16 cellular contexts compared by ENCODE assay signal in genomic region chr22:21857501-21857914, GRCh38. TPM values are rescaled to one million over a fixed set of nuclear protein-coding genes. Genes with fewer than 3 reads are reported as not detected.
A peak's percentile ranks its signal among the peaks of the same experiment; 100 is the strongest.
DNase-seq lines count a peak whose midpoint lies in the region; ATAC-seq and TF ChIP-seq lines count a peak whose summit lies in the region.
"Had no signal": no experiment of that assay in that cellular context is flagged by ENCODE, and none has a peak within 500 bp of the region (broad histone marks: within the 10 kb centered on the region; RNA-seq: fewer than 3 reads in every experiment).

No MANE protein-coding gene starts in this region.

- H3K9me3 ChIP-seq in spleen (no peaks in the 10 kb centered on the region), adrenal gland (replicated peaks in 1 of 3) (no peaks in the 10 kb centered on the region), ovary (no peaks in the 10 kb centered on the region)
- H3K9me3 ChIP-seq: MG63 had no signal

- TF ChIP-seq POLR2A in spleen (IDR thresholded peaks at IDR 0.05) (no peak), adrenal gland (IDR thresholded peaks at IDR 0.05) (no peak), ovary (IDR thresholded peaks at IDR 0.05) (no peak)

- peaks cover 83% of the 10 kb centered on the region for H3K4me1 Mint-ChIP-seq in activated CD4-positive, alpha-beta T cell treated with anti-CD3 and anti-CD28 coated beads for 36 hours
- peaks cover 86% of the 10 kb centered on the region for H3K4me1 Mint-ChIP-seq in dendritic cell treated with granulocyte-macrophage colony-stimulating factor and Interleukin-4, amounts not matched to agents 40 ng/mL and 50 ng/mL, for 4 days (ENCODE audit: low read depth)

- no peak for TF ChIP-seq CTCF in spleen (IDR thresholded peaks at IDR 0.05 in 8 of 11, conservative IDR thresholded peaks at IDR 0.05 in 3 of 11)
- no peak for TF ChIP-seq CTCF in adrenal gland (IDR thresholded peaks at IDR 0.05)
- TF ChIP-seq CTCF in ovary (IDR thresholded peaks at IDR 0.05) = no peak

- peaks cover 0 to 6% (median 0%) of the 10 kb centered on the region in 6 donors for H3K36me3 ChIP-seq in spleen
- H3K36me3 ChIP-seq in adrenal gland (replicated peaks in 1 of 2) = no peaks in the 10 kb centered on the region
- no peaks in the 10 kb centered on the region for H3K36me3 ChIP-seq in ovary

- DNase-seq in activated CD4-positive, alpha-beta T cell treated with anti-CD3 and anti-CD28 coated beads for 36 hours = no peak
- no peak for DNase-seq in activated CD4-positive, alpha-beta T cell treated with anti-CD3 and anti-CD28 coated beads, Interleukin-2, amount 50 U/mL, for 4 hours
- DNase-seq in spleen (no peak), adrenal gland (no peak), ovary (no peak)
- DNase-seq in stimulated activated CD4-positive, alpha-beta T cell treated with anti-CD3 and anti-CD28 coated beads, Interleukin-1b, Interleukin-23, amount 100 ng/mL, for 48 hours = no peak
- DNase-seq: cortex of kidney; GDM1; hippocampal formation; MG63; stimulated activated CD4-positive, alpha-beta T cell treated with anti-CD3 and anti-CD28 coated beads, Interleukin-2, amount 100 ng/mL, for 48 hours had no signal

- no peaks in the 10 kb centered on the region for H3K9me3 Mint-ChIP-seq in activated CD4-positive, alpha-beta T cell treated with anti-CD3 and anti-CD28 coated beads for 36 hours (ENCODE audit: low read depth)
- no peaks in the 10 kb centered on the region for H3K9me3 Mint-ChIP-seq in dendritic cell treated with granulocyte-macrophage colony-stimulating factor and Interleukin-4, amounts not matched to agents 40 ng/mL and 50 ng/mL, for 4 days
- H3K9me3 Mint-ChIP-seq: neural crest cell; T-helper 1 cell treated with Interleukin-12 subunit alpha and Interleukin-12 subunit beta and Interleukin-4 antibody, amounts not matched to agents 30 μg/mL and 1 μg/mL, for 36 hours; type B pancreatic cell had no signal

- no peak for TF ChIP-seq EP300 in ovary (IDR thresholded peaks at IDR 0.05)

- peaks cover 17% of the 10 kb centered on the region for H3K36me3 Mint-ChIP-seq in activated CD4-positive, alpha-beta T cell treated with anti-CD3 and anti-CD28 coated beads for 36 hours (ENCODE audit: low read depth)
- H3K36me3 Mint-ChIP-seq in dendritic cell treated with granulocyte-macrophage colony-stimulating factor and Interleukin-4, amounts not matched to agents 40 ng/mL and 50 ng/mL, for 4 days (ENCODE audit: low read depth) = peaks cover 23% of the 10 kb centered on the region

- H3K27ac ChIP-seq in spleen = peak overlapping the region in 6 of 8 donors; percentile 30 to 96 (median 66)
- no peak overlapping the region for H3K27ac ChIP-seq in adrenal gland
- H3K27ac ChIP-seq in ovary = no peak overlapping the region

- POLR2A ChIA-PET in activated CD4-positive, alpha-beta T cell treated with anti-CD3 and anti-CD28 coated beads for 36 hours (lab: Charles Lee) = interaction anchor here (0.7 to 1.0 kb wide), 2 partner anchors 10 to 24 kb away, joined by 3 read pairs; partner anchors contain the start of gene MAPK1

- WGBS in spleen, 5 donors = 39 to 71% (median 55%) methylated on average over 4 of the region's 4 CpGs
- WGBS in adrenal gland, 4 donors = 59 to 72% (median 64%) methylated on average over 4 of the region's 4 CpGs
- WGBS in ovary, 3 donors = 73 to 81% (median 73%) methylated on average over 4 of the region's 4 CpGs

- CTCF ChIA-PET in activated CD4-positive, alpha-beta T cell treated with anti-CD3 and anti-CD28 coated beads for 36 hours (lab: Charles Lee) = interaction anchor here (0.7 kb wide), 1 partner anchor 19 kb away, joined by 3 read pairs; no protein-coding TSS in a partner anchor

- peak overlapping the region in 1 of 8 donors; percentile 40 for H3K4me3 ChIP-seq in spleen
- H3K4me3 ChIP-seq in adrenal gland = no peak overlapping the region
- no peak overlapping the region for H3K4me3 ChIP-seq in ovary
- H3K4me3 ChIP-seq: MG63 had no signal

- H3K27ac Mint-ChIP-seq in activated CD4-positive, alpha-beta T cell treated with anti-CD3 and anti-CD28 coated beads for 36 hours = no peak overlapping the region
- H3K27ac Mint-ChIP-seq in dendritic cell treated with granulocyte-macrophage colony-stimulating factor and Interleukin-4, amounts not matched to agents 40 ng/mL and 50 ng/mL, for 4 days = peak overlapping the region; percentile 50
- H3K27ac Mint-ChIP-seq: T-helper 1 cell treated with Interleukin-12 subunit alpha and Interleukin-12 subunit beta and Interleukin-4 antibody, amounts not matched to agents 30 μg/mL and 1 μg/mL, for 36 hours had no signal

- H3K4me3 Mint-ChIP-seq in activated CD4-positive, alpha-beta T cell treated with anti-CD3 and anti-CD28 coated beads for 36 hours = no peak overlapping the region
- H3K4me3 Mint-ChIP-seq in dendritic cell treated with granulocyte-macrophage colony-stimulating factor and Interleukin-4, amounts not matched to agents 40 ng/mL and 50 ng/mL, for 4 days = no peak overlapping the region
- H3K4me3 Mint-ChIP-seq: neural crest cell; T-helper 1 cell treated with Interleukin-12 subunit alpha and Interleukin-12 subunit beta and Interleukin-4 antibody, amounts not matched to agents 30 μg/mL and 1 μg/mL, for 36 hours; type B pancreatic cell had no signal

- H3K27me3 ChIP-seq in spleen (replicated peaks in 1 of 7) (no peaks in the 10 kb centered on the region), adrenal gland (no peaks in the 10 kb centered on the region), ovary (no peaks in the 10 kb centered on the region)
- H3K27me3 ChIP-seq: MG63 had no signal

- intact Hi-C loops in activated CD4-positive, alpha-beta T cell treated with anti-CD3 and anti-CD28 coated beads for 36 hours (cut with DNase I, micrococcal nuclease) = no loop called here
- intact Hi-C loops in dendritic cell treated with granulocyte-macrophage colony-stimulating factor and Interleukin-4, amounts not matched to agents 40 ng/mL and 50 ng/mL, for 4 days (cut with micrococcal nuclease) = no loop called here
- intact Hi-C loops in spleen (cut with DNase I; ENCODE audit: low total_unique reads) = no loop called here
- intact Hi-C loops in adrenal gland (cut with DNase I) = no loop called here
- intact Hi-C loops in ovary (cut with DNase I) = no loop called here

- peaks cover 39 to 100% (median 90%) of the 10 kb centered on the region in 6 donors for H3K4me1 ChIP-seq in spleen
- peaks cover 15 to 81% of the 10 kb centered on the region in 2 donors for H3K4me1 ChIP-seq in adrenal gland (replicated peaks in 1 of 2)
- H3K4me1 ChIP-seq in ovary (ENCODE audit: insufficient read depth) = peaks cover 13% of the 10 kb centered on the region

- peak; percentile 69 for ATAC-seq in activated CD4-positive, alpha-beta T cell treated with anti-CD3 and anti-CD28 coated beads for 36 hours
- ATAC-seq in HG03432 (IDR thresholded peaks at IDR 0.05; ENCODE audit: unreplicated experiment) = peak; percentile 49

- H3K27me3 Mint-ChIP-seq in activated CD4-positive, alpha-beta T cell treated with anti-CD3 and anti-CD28 coated beads for 36 hours = no peaks in the 10 kb centered on the region
- H3K27me3 Mint-ChIP-seq in dendritic cell treated with granulocyte-macrophage colony-stimulating factor and Interleukin-4, amounts not matched to agents 40 ng/mL and 50 ng/mL, for 4 days = no peaks in the 10 kb centered on the region
- H3K27me3 Mint-ChIP-seq: type B pancreatic cell had no signal

RNA-seq across cellular contexts. Expression of gene MAPK1, which starts 9.9 kb away (rescaled TPM):
- 100 to 1,000 TPM in 1 of 2 experiments, 10 to 100 TPM in 1; 91.9 to 108 TPM for total RNA-seq in activated CD4-positive, alpha-beta T cell treated with anti-CD3 and anti-CD28 coated beads for 36 hours
- 100 to 1,000 TPM in 5 of 7 donors, 10 to 100 TPM in 2; 87.0 to 165 (median 131) TPM for total RNA-seq in spleen
- 10 to 100 TPM; 11.6 to 18.0 (median 15.1) TPM for polyA plus RNA-seq in spleen
- 100 to 1,000 TPM in 4 of 8 donors, 10 to 100 TPM in 4; 63.3 to 201 (median 107) TPM for total RNA-seq in adrenal gland
- 100 to 1,000 TPM in 1 of 3 donors, 10 to 100 TPM in 1, 1 to 10 TPM in 1; 9.6 to 142 (median 10.3) TPM for polyA plus RNA-seq in adrenal gland
- total RNA-seq in ovary = 100 to 1,000 TPM in 3 of 7 donors, 10 to 100 TPM in 4; 37.1 to 125 (median 98.1) TPM
- 100 to 1,000 TPM in 1 of 2 donors, 10 to 100 TPM in 1; 12.3 to 102 TPM for polyA plus RNA-seq in ovary

Comparison
In these comparisons a context has a peak if more than half of its experiments do, and no peak if none do; other contexts are left out.
1. H3K27ac ChIP-seq: peak in spleen (6 of 8); none in adrenal gland (0 of 5) and ovary (0 of 2).